ENCODE assay signal across 1 cellular context in genomic region chr17:38558751-38559024, GRCh38.
A peak's percentile ranks its signal among the peaks of the same experiment; 100 is the strongest.
TF ChIP-seq lines count a peak whose summit lies in the region.

No MANE protein-coding gene starts in this region.

TF ChIP-seq in HepG2, 621 proteins besides CTCF, POLR2A, EP300 and RAD21 (continued from another document):
- TF ChIP-seq THAP7 (CRISPR knock-in tag; IDR thresholded peaks at IDR 0.05) (0 out of 2 replicates have a peak, but pooled peaks have one; percentile 72), CSRNP1 (CRISPR knock-in tag; IDR thresholded peaks at IDR 0.05) (0 out of 2 replicates have a peak, but pooled peaks have one; percentile 0), ZFY (CRISPR knock-in tag; IDR thresholded peaks at IDR 0.05) (no peak), ZC3H13 (CRISPR knock-in tag; IDR thresholded peaks at IDR 0.05) (0 out of 2 replicates have a peak, but pooled peaks have one; percentile 8)
